16 cellular contexts compared by ENCODE assay signal in genomic region chr2:223095207-223095606, GRCh38. TPM values are rescaled to one million over a fixed set of nuclear protein-coding genes. Genes with fewer than 3 reads are reported as not detected.
"Had no signal": no experiment of that assay in that cellular context is flagged by ENCODE, and none has a peak within 500 bp of the region (broad histone marks: within the 10 kb centered on the region; RNA-seq: fewer than 3 reads in every experiment).

No MANE protein-coding gene starts in this region.

- DNase-seq: activated CD4-positive, alpha-beta memory T cell treated with anti-CD3 and anti-CD28 coated beads, Interleukin-2, amount 10 ng/mL, durations not matched to agents 7 days and 5 days; activated CD4-positive, alpha-beta T cell treated with anti-CD3 and anti-CD28 coated beads for 4 hours; activated effector memory CD4-positive, alpha-beta T cell treated with Interleukin-2 at 50 U/mL for 16 hours; activated naive CD4-positive, alpha-beta T cell treated with anti-CD3 and anti-CD28 coated beads, Interleukin-2, amount 50 U/mL, for 16 hours; activated T-cell treated with anti-CD3 and anti-CD28 coated beads, Interleukin-2, amount 50 U/mL, for 4 hours; adrenal gland; head of caudate nucleus; mesenchymal stem cell; stimulated activated CD4-positive, alpha-beta T cell treated with anti-CD3 and anti-CD28 coated beads, Interleukin-12 subunit alpha, Interleukin-12 subunit beta, amount 100 ng/mL, for 4 hours had no signal

- H3K4me3 ChIP-seq: adrenal gland, cardiac muscle cell, thoracic aorta had no signal

- H3K27ac ChIP-seq: adrenal gland, cardiac muscle cell, epithelial cell of prostate, thoracic aorta had no signal

- ATAC-seq: activated T-cell treated with anti-CD3 and anti-CD28 coated beads, Interleukin-2, amount 50 U/mL, for 4 hours; natural killer cell treated with Interleukin-12 subunit alpha and Interleukin-12 subunit beta and Interleukin-15 and Interleukin-18, amount 100 ng/mL, for 72 hours; stimulated activated effector memory CD8-positive, alpha-beta T cell treated with anti-CD3 and anti-CD28 coated beads, Interleukin-12 subunit alpha, Interleukin-12 subunit beta, amount 100 ng/mL, for 72 hours; WTC11 had no signal

- H3K9me3 ChIP-seq: adrenal gland, thoracic aorta had no signal

- H3K27me3 ChIP-seq: adrenal gland, cardiac muscle cell had no signal

- H3K36me3 ChIP-seq: adrenal gland, cardiac muscle cell, thoracic aorta had no signal

RNA-seq across cellular contexts. Expression of gene KCNE4, which starts 43.2 kb away (rescaled TPM):
- total RNA-seq: activated CD4-positive, alpha-beta memory T cell treated with anti-CD3 and anti-CD28 coated beads, Interleukin-2, amount 10 ng/mL, durations not matched to agents 7 days and 5 days; activated T-cell treated with anti-CD3 and anti-CD28 coated beads, Interleukin-2, amount 50 U/mL, for 4 hours; dermis microvascular lymphatic vessel endothelial cell; natural killer cell treated with Interleukin-12 subunit alpha and Interleukin-12 subunit beta and Interleukin-15 and Interleukin-18, amount 100 ng/mL, for 72 hours had no signal
